8 cellular contexts compared by ENCODE assay signal in genomic region chr11:64870176-64870892, GRCh38. TPM values are rescaled to one million over a fixed set of nuclear protein-coding genes. Genes with fewer than 3 reads are reported as not detected.
DNase-seq lines count a peak whose midpoint lies in the region; ATAC-seq and TF ChIP-seq lines count a peak whose summit lies in the region.

No MANE protein-coding gene starts in this region.

- TF ChIP-seq POLR2A in esophagus muscularis mucosa (IDR thresholded peaks at IDR 0.05; ENCODE audit: low read depth) (no peak), ovary (IDR thresholded peaks at IDR 0.05) (no peak)

- H3K9me3 ChIP-seq in esophagus muscularis mucosa = no peaks in the 10 kb centered on the region
- H3K9me3 ChIP-seq in ovary = no peaks in the 10 kb centered on the region

- peaks cover 97 to 100% (median 99%) of the 10 kb centered on the region in 4 donors for H3K4me1 ChIP-seq in esophagus muscularis mucosa
- peaks cover 17% of the 10 kb centered on the region for H3K4me1 ChIP-seq in ovary (ENCODE audit: insufficient read depth)

- H3K27me3 ChIP-seq in esophagus muscularis mucosa = no peaks in the 10 kb centered on the region
- no peaks in the 10 kb centered on the region for H3K27me3 ChIP-seq in ovary

- ATAC-seq in GM19463 (IDR thresholded peaks at IDR 0.05; ENCODE audit: unreplicated experiment) = no peak

- TF ChIP-seq CTCF in GM13976 (IDR thresholded peaks at IDR 0.05; ENCODE audit: borderline replicate concordance, control extremely low read depth, extremely low read depth, insufficient read depth, missing control alignments) (no peak), esophagus muscularis mucosa (IDR thresholded peaks at IDR 0.05) (no peak), ovary (IDR thresholded peaks at IDR 0.05) (no peak)

- TF ChIP-seq EP300 in esophagus muscularis mucosa (IDR thresholded peaks at IDR 0.05) = no peak
- no peak for TF ChIP-seq EP300 in ovary (IDR thresholded peaks at IDR 0.05)

- H3K36me3 ChIP-seq in esophagus muscularis mucosa (peaks cover 12 to 53% (median 35%) of the 10 kb centered on the region in 4 donors), ovary (no peaks in the 10 kb centered on the region)

- H3K27ac ChIP-seq in esophagus muscularis mucosa (replicated peaks in 1 of 4) = peak overlapping the region; percentile 93 to 98 (median 94)
- H3K27ac ChIP-seq in ovary = peak overlapping the region; percentile 8 to 62

- in situ Hi-C loops in GM13976 (cut with MboI; ENCODE audit: low sequenced_read_pairs, unreplicated experiment) = no loop called here

- intact Hi-C loops in esophagus muscularis mucosa (cut with DNase I) = no loop called here
- intact Hi-C loops in ovary (cut with DNase I) = no loop called here

- 36% methylated on average over 7 of the region's 19 CpGs for WGBS in esophagus muscularis mucosa
- 42 to 64% (median 47%) methylated on average over 19 of the region's 19 CpGs for WGBS in ovary, 3 donors

- peak overlapping the region; percentile 13 to 42 (median 22) for H3K4me3 ChIP-seq in esophagus muscularis mucosa
- no peak overlapping the region for H3K4me3 ChIP-seq in ovary

- peak; percentile 49 for DNase-seq in GM13976 (ENCODE audit: low spot score)
- DNase-seq in SKM-1 treated with dmso at 0.1 percent for 144 hours (lab: John Stamatoyannopoulos, UW; ENCODE audit: unreplicated experiment) = peak; percentile 58
- DNase-seq in esophagus muscularis mucosa (ENCODE audit: extremely low spot score) = no peak
- no peak for DNase-seq in ovary
- no peak for DNase-seq in NCI-H2171 (lab: John Stamatoyannopoulos, UW)
- no peak for DNase-seq in SW480 (ENCODE audit: low spot score)
- DNase-seq in COLO829 (ENCODE audit: low spot score) = no peak

RNA-seq across cellular contexts. Expression of gene EHD1, which starts 8.1 kb away (rescaled TPM):
- total RNA-seq in esophagus muscularis mucosa (100 to 1,000 TPM in 2 of 4 donors, 10 to 100 TPM in 2; 57.0 to 193 (median 104) TPM), ovary (10 to 100 TPM; 14.3 to 87.8 (median 42.2) TPM)
- polyA plus RNA-seq in ovary = 10 to 100 TPM; 14.5 to 14.8 TPM

RNA-seq across cellular contexts. Expression of gene CDC42BPG, which starts 25.9 kb away (rescaled TPM):
- under 1 TPM in 3 of 4 donors, not detected in 1; 0.33 to 0.46 (median 0.39) TPM for total RNA-seq in esophagus muscularis mucosa
- total RNA-seq in ovary = 1 to 10 TPM; 2.6 to 9.5 (median 4.0) TPM
- polyA plus RNA-seq in ovary = 1 to 10 TPM in 1 of 2 donors, under 1 TPM in 1; 0.35 to 1.9 TPM

RNA-seq across cellular contexts. Expression of gene ATG2A, which starts 46.7 kb away (rescaled TPM):
- total RNA-seq in esophagus muscularis mucosa (10 to 100 TPM; 19.9 to 28.7 (median 26.1) TPM), ovary (10 to 100 TPM; 22.2 to 40.1 (median 30.4) TPM)
- polyA plus RNA-seq in ovary = 10 to 100 TPM in 1 of 2 donors, 1 to 10 TPM in 1; 2.2 to 23.4 TPM

RNA-seq across cellular contexts. Expression of gene PPP2R5B, which starts 54.2 kb away (rescaled TPM):
- total RNA-seq in esophagus muscularis mucosa (10 to 100 TPM; 24.1 to 38.8 (median 29.0) TPM), ovary (10 to 100 TPM in 5 of 7 donors, 1 to 10 TPM in 2; 9.0 to 12.8 (median 12.2) TPM)
- 10 to 100 TPM in 1 of 2 donors, 1 to 10 TPM in 1; 8.0 to 16.2 TPM for polyA plus RNA-seq in ovary

RNA-seq across cellular contexts. Expression of gene MEN1, which starts 60.0 kb away (rescaled TPM):
- total RNA-seq in esophagus muscularis mucosa (10 to 100 TPM; 10.4 to 18.7 (median 11.5) TPM), ovary (10 to 100 TPM; 17.5 to 28.6 (median 22.6) TPM)
- polyA plus RNA-seq in ovary = 10 to 100 TPM; 14.4 to 20.4 TPM

Comparison
In these comparisons a context has a peak if more than half of its experiments do, and no peak if none do; other contexts are left out.
1. DNase-seq: peak in GM13976 (single experiment) and SKM-1 treated with dmso at 0.1 percent for 144 hours (single experiment); none in esophagus muscularis mucosa (single experiment), ovary (0 of 5), NCI-H2171 (single experiment), SW480 (single experiment) and COLO829 (single experiment).